1 cellular context compared by ENCODE assay signal in genomic region chr2:232406556-232407310, GRCh38.
TF ChIP-seq lines count a peak whose summit lies in the region.

TSS of gene ALPG (plus strand) at chr2:232406844. CDS start at chr2:232406895, 51 bp downstream.

TF ChIP-seq in GM23338, 12 proteins besides CTCF, POLR2A, EP300 and RAD21 (continued from another document):
- TF ChIP-seq ZNF462 (CRISPR knock-in tag; IDR thresholded peaks at IDR 0.05): no peak
- no peak for TF ChIP-seq EZH2phosphoT487 (IDR thresholded peaks at IDR 0.05; ENCODE audit: unreplicated experiment)
- TF ChIP-seq JUNB (IDR thresholded peaks at IDR 0.05; ENCODE audit: unreplicated experiment): no peak
- no peak for TF ChIP-seq EZH2 (IDR thresholded peaks at IDR 0.05; ENCODE audit: low read depth, unreplicated experiment)
